Comparison of ENCODE assay signal across 11 cellular contexts in the genomic region with DNA sequence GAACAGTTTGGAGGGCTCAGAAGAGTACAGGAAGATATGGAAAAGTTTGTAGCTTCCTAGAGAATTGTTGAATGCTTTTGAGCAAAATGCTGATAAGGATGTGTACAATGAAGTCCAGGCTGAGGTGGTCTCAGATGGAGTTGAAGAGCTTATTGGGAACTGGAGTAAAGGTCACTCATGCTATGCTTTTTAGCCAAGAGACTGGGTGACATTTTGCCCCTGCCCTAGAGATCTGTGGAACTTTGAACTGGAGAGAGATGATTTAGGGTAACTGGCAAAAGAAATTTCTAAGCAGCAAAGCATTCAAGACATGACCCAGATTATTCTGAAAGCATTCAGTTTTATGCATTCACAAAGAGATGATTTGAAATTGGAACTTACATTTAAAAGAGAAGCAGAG. TPM values are rescaled to one million over a fixed set of nuclear protein-coding genes. Genes with fewer than 3 reads are reported as not detected.
"Had no signal": no experiment of that assay in that cellular context is flagged by ENCODE, and none has a peak within 500 bp of the region (broad histone marks: within the 10 kb centered on the region; RNA-seq: fewer than 3 reads in every experiment).

No MANE protein-coding gene starts in this region.

- H3K4me3 ChIP-seq: GM23248, GM23338, HAP-1 had no signal

- DNase-seq: GM23248, GOT3, H7, H9, HCEC 1CT, HFFc6 had no signal

- H3K27ac ChIP-seq: GM23248 had no signal

- H3K4me3 Mint-ChIP-seq: GM23338, H9, HFFc6 had no signal

- H3K9ac ChIP-seq: GM23248 had no signal

- H3K4me1 ChIP-seq: HAP-1 had no signal

- H3K4me1 Mint-ChIP-seq: GM23338, H9 had no signal

- H3K27ac Mint-ChIP-seq: GM23338, H9, HFFc6 had no signal

- ATAC-seq: GM23338, HCT116 had no signal

- H3K36me3 ChIP-seq: HAP-1 had no signal

RNA-seq across cellular contexts. Expression of gene CABP2, which starts 27.9 kb away (rescaled TPM):
- total RNA-seq: GM23248, GM23338, H1, H4, H7, H9, HFFc6 had no signal
- polyA plus RNA-seq: GM23248, GM23338, H1 had no signal
